In the genomic region with DNA sequence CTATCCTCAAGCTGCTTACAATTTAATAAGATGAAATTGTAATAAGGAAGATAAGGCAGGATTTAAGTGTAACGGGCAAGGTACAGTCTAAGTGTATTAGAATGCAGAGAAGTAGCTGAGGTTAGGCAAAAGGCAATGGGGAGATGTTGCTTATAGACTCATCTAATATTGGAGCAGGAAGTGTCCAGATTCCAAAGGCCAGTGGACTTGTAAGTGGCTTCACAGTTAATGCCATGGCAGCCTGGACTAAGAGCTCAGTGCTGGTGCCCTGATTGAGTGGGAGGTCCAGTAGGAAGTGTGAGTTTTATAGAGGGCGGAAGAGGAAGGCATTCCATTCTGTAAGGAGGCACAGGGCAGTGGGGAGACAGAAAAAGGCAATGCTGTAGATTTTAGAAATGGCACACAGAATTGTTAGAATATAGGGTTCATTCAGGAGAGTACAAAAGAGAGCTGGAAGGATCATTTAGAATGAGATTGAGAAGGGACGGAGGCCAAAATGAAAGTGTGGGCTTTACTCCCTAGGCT, we compare ENCODE assay signal across 2 cellular contexts.
A peak's percentile ranks its signal among the peaks of the same experiment; 100 is the strongest.
TF ChIP-seq lines count a peak whose summit lies in the region.

No MANE protein-coding gene starts in this region.

TF ChIP-seq in liver, 16 proteins besides CTCF, POLR2A, EP300 and RAD21:
- TF ChIP-seq JUND (IDR thresholded peaks at IDR 0.05) (no peak), YY1 (IDR thresholded peaks at IDR 0.05) (no peak), ATF3 (IDR thresholded peaks at IDR 0.05) (no peak), GABPA (IDR thresholded peaks at IDR 0.05 in 1 of 2, conservative IDR thresholded peaks at IDR 0.05 in 1 of 2) (no peak), SP1 (IDR thresholded peaks at IDR 0.05) (no peak), RXRA (IDR thresholded peaks at IDR 0.05) (no peak), HNF4A (conservative IDR thresholded peaks at IDR 0.05) (peak; percentile 6 to 41), EGR1 (IDR thresholded peaks at IDR 0.05; ENCODE audit: low read depth in 2 of 2) (no peak)

TF ChIP-seq in HepG2, 621 proteins besides CTCF, POLR2A, EP300 and RAD21:
- TF ChIP-seq ELF3 (CRISPR knock-in tag; IDR thresholded peaks at IDR 0.05) = no peak
- TF ChIP-seq, protein P1, sequence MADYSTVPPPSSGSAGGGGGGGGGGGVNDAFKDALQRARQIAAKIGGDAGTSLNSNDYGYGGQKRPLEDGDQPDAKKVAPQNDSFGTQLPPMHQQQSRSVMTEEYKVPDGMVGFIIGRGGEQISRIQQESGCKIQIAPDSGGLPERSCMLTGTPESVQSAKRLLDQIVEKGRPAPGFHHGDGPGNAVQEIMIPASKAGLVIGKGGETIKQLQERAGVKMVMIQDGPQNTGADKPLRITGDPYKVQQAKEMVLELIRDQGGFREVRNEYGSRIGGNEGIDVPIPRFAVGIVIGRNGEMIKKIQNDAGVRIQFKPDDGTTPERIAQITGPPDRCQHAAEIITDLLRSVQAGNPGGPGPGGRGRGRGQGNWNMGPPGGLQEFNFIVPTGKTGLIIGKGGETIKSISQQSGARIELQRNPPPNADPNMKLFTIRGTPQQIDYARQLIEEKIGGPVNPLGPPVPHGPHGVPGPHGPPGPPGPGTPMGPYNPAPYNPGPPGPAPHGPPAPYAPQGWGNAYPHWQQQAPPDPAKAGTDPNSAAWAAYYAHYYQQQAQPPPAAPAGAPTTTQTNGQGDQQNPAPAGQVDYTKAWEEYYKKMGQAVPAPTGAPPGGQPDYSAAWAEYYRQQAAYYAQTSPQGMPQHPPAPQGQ (CRISPR knock-in tag; IDR thresholded peaks at IDR 0.05; ENCODE audit: borderline replicate concordance) = no peak
- no peak for TF ChIP-seq EHMT2 (IDR thresholded peaks at IDR 0.05; ENCODE audit: borderline replicate concordance, low read depth, low read length)
- TF ChIP-seq ZNF350 (CRISPR knock-in tag; IDR thresholded peaks at IDR 0.05; ENCODE audit: borderline replicate concordance, low read depth) = no peak
